In genomic region chr4:56301181-56302076, GRCh38 we compare ENCODE assay signal across 8 cellular contexts.
DNase-seq lines count a peak whose midpoint lies in the region; ATAC-seq and TF ChIP-seq lines count a peak whose summit lies in the region.

No MANE protein-coding gene starts in this region.

- no peaks in the 10 kb centered on the region for H3K27me3 Mint-ChIP-seq in T-helper 2 cell treated with Interferon-gamma antibody and Interleukin-4, amounts not matched to agents 5 μg/mL and 100 μg/mL, for 36 hours (ENCODE audit: low read depth)

- H3K4me3 ChIP-seq in astrocyte of the cerebellum (ENCODE audit: low read depth, low read length) = no peak overlapping the region

- in situ Hi-C loops in astrocyte of the cerebellum (cut with HindIII; ENCODE audit: low sequenced_read_pairs) = no loop called here

- no peaks in the 10 kb centered on the region for H3K9me3 Mint-ChIP-seq in T-helper 2 cell treated with Interferon-gamma antibody and Interleukin-4, amounts not matched to agents 5 μg/mL and 100 μg/mL, for 36 hours

- ATAC-seq in GM18502 (IDR thresholded peaks at IDR 0.05; ENCODE audit: poor library complexity, unreplicated experiment) (peak; percentile 98), HG02885 (IDR thresholded peaks at IDR 0.05; ENCODE audit: poor library complexity, unreplicated experiment) (peak; percentile 93)

- peak; percentile 85 for DNase-seq in A172 (ENCODE audit: low spot score)
- peak; percentile 67 for DNase-seq in NCI-H1694 treated with DMSO at 0.1 percent for 48 hours (lab: John Stamatoyannopoulos, UW)
- peak; percentile 58 for DNase-seq in T-helper 2 cell treated with Interferon-gamma antibody and Interleukin-4, amounts not matched to agents 5 μg/mL and 100 μg/mL, for 36 hours (ENCODE audit: low spot score)
- peak; percentile 89 for DNase-seq in astrocyte of the cerebellum (ENCODE audit: low read depth)
- DNase-seq in iPS DF 19.7 (ENCODE audit: low read depth, low spot score) = peak; percentile 38
- peak; percentile 70 for DNase-seq in smooth muscle cell of the brain vasculature (ENCODE audit: low read depth, low spot score)

- no peak overlapping the region for H3K27ac Mint-ChIP-seq in T-helper 2 cell treated with Interferon-gamma antibody and Interleukin-4, amounts not matched to agents 5 μg/mL and 100 μg/mL, for 36 hours

- peaks cover 11% of the 10 kb centered on the region for H3K4me1 Mint-ChIP-seq in T-helper 2 cell treated with Interferon-gamma antibody and Interleukin-4, amounts not matched to agents 5 μg/mL and 100 μg/mL, for 36 hours (ENCODE audit: low read depth)

- peak overlapping the region; percentile 37 for H3K4me3 Mint-ChIP-seq in T-helper 2 cell treated with Interferon-gamma antibody and Interleukin-4, amounts not matched to agents 5 μg/mL and 100 μg/mL, for 36 hours

- peak; percentile 98 for TF ChIP-seq CTCF in astrocyte of the cerebellum (IDR thresholded peaks at IDR 0.05; ENCODE audit: low read depth, low read length, missing control alignments)

- H3K36me3 Mint-ChIP-seq in T-helper 2 cell treated with Interferon-gamma antibody and Interleukin-4, amounts not matched to agents 5 μg/mL and 100 μg/mL, for 36 hours (ENCODE audit: low read depth) = no peaks in the 10 kb centered on the region

Comparison
In these comparisons a context has a peak if more than half of its experiments do, and no peak if none do; other contexts are left out.
1. DNase-seq: peak in every context shown above with its lines; median percentile 89 in astrocyte of the cerebellum; 85 in A172; 70 in smooth muscle cell of the brain vasculature; 67 in NCI-H1694 treated with DMSO at 0.1 percent for 48 hours; 58 in T-helper 2 cell treated with Interferon-gamma antibody and Interleukin-4, amounts not matched to agents 5 μg/mL and 100 μg/mL, for 36 hours; 38 in iPS DF 19.7.